Comparison of ENCODE assay signal across 20 cellular contexts in genomic region chr10:93220315-93221170, GRCh38.
"Had no signal": no experiment of that assay in that cellular context is flagged by ENCODE, and none has a peak within 500 bp of the region (broad histone marks: within the 10 kb centered on the region; RNA-seq: fewer than 3 reads in every experiment).

No MANE protein-coding gene starts in this region.

- H3K36me3 ChIP-seq: gastroesophageal sphincter, heart left ventricle, lower lobe of right lung, suprapubic skin, upper lobe of left lung, WERI-Rb-1 had no signal

- H3K27ac Mint-ChIP-seq: activated CD4-positive, alpha-beta memory T cell treated with anti-CD3 and anti-CD28 coated beads for 36 hours; activated naive CD8-positive, alpha-beta T cell treated with anti-CD3 and anti-CD28 coated beads for 36 hours; mesothelial cell of epicardium; natural killer cell treated with Interleukin-12 subunit alpha and Interleukin-12 subunit beta and Interleukin-15 and Interleukin-18, amount 100 ng/mL, for 72 hours; stimulated activated naive CD8-positive, alpha-beta T cell treated with anti-CD3 and anti-CD28 coated beads, Interleukin-15, Interleukin-2, amounts not matched to agents 100 ng/mL and 50 ng/mL, for 24 hours had no signal

- H3K9me3 ChIP-seq: gastroesophageal sphincter, heart left ventricle, lower lobe of right lung, suprapubic skin, upper lobe of left lung had no signal

- H3K27ac ChIP-seq: gastroesophageal sphincter, heart left ventricle, lower lobe of right lung, suprapubic skin, upper lobe of left lung, WERI-Rb-1 had no signal

- H3K4me3 Mint-ChIP-seq: activated CD4-positive, alpha-beta memory T cell treated with anti-CD3 and anti-CD28 coated beads for 36 hours; activated naive CD8-positive, alpha-beta T cell treated with anti-CD3 and anti-CD28 coated beads for 36 hours; mesothelial cell of epicardium; natural killer cell treated with Interleukin-12 subunit alpha and Interleukin-12 subunit beta and Interleukin-15 and Interleukin-18, amount 100 ng/mL, for 72 hours; stimulated activated naive CD8-positive, alpha-beta T cell treated with anti-CD3 and anti-CD28 coated beads, Interleukin-15, Interleukin-2, amounts not matched to agents 100 ng/mL and 50 ng/mL, for 24 hours had no signal

- ATAC-seq: esophagus mucosa; gastroesophageal sphincter; heart left ventricle; left cardiac atrium; natural killer cell treated with Interleukin-12 subunit alpha and Interleukin-12 subunit beta and Interleukin-15 and Interleukin-18, amount 100 ng/mL, for 72 hours had no signal

- DNase-seq: activated CD4-positive, alpha-beta memory T cell treated with anti-CD3 and anti-CD28 coated beads for 36 hours; activated CD4-positive, alpha-beta T cell treated with anti-CD3 and anti-CD28 coated beads for 4 hours; activated naive CD4-positive, alpha-beta T cell; activated naive CD8-positive, alpha-beta T cell treated with anti-CD3 and anti-CD28 coated beads for 36 hours; activated T-cell treated with anti-CD3 and anti-CD28 coated beads for 4 hours; amniotic stem cell; effector CD4-positive, alpha-beta T cell; heart left ventricle; left cardiac atrium; lower lobe of right lung; nucleus accumbens; T-helper 2 cell; WERI-Rb-1 had no signal

- H3K4me3 ChIP-seq: gastroesophageal sphincter, heart left ventricle, lower lobe of right lung, suprapubic skin, upper lobe of left lung had no signal

- H3K36me3 Mint-ChIP-seq: activated CD4-positive, alpha-beta memory T cell treated with anti-CD3 and anti-CD28 coated beads for 36 hours; activated naive CD8-positive, alpha-beta T cell treated with anti-CD3 and anti-CD28 coated beads for 36 hours; mesothelial cell of epicardium; natural killer cell treated with Interleukin-12 subunit alpha and Interleukin-12 subunit beta and Interleukin-15 and Interleukin-18, amount 100 ng/mL, for 72 hours had no signal

- H3K9me3 Mint-ChIP-seq: activated naive CD8-positive, alpha-beta T cell treated with anti-CD3 and anti-CD28 coated beads for 36 hours; natural killer cell treated with Interleukin-12 subunit alpha and Interleukin-12 subunit beta and Interleukin-15 and Interleukin-18, amount 100 ng/mL, for 72 hours; stimulated activated naive CD8-positive, alpha-beta T cell treated with anti-CD3 and anti-CD28 coated beads, Interleukin-15, Interleukin-2, amounts not matched to agents 100 ng/mL and 50 ng/mL, for 24 hours had no signal

- H3K4me1 Mint-ChIP-seq: activated naive CD8-positive, alpha-beta T cell treated with anti-CD3 and anti-CD28 coated beads for 36 hours had no signal

- H3K27me3 ChIP-seq: gastroesophageal sphincter, heart left ventricle, suprapubic skin, upper lobe of left lung had no signal

- H3K27me3 Mint-ChIP-seq: activated naive CD8-positive, alpha-beta T cell treated with anti-CD3 and anti-CD28 coated beads for 36 hours; stimulated activated naive CD8-positive, alpha-beta T cell treated with anti-CD3 and anti-CD28 coated beads, Interleukin-15, Interleukin-2, amounts not matched to agents 100 ng/mL and 50 ng/mL, for 24 hours had no signal

- H3K4me1 ChIP-seq: gastroesophageal sphincter, heart left ventricle, lower lobe of right lung, suprapubic skin, upper lobe of left lung had no signal
